In genomic region chr2:189782221-189782671, GRCh38 we compare ENCODE assay signal across 10 cellular contexts. TPM values are rescaled to one million over a fixed set of nuclear protein-coding genes. Genes with fewer than 3 reads are reported as not detected.
A peak's percentile ranks its signal among the peaks of the same experiment; 100 is the strongest.
DNase-seq lines count a peak whose midpoint lies in the region; ATAC-seq, FAIRE-seq and TF ChIP-seq lines count a peak whose summit lies in the region.
"Had no signal": no experiment of that assay in that cellular context is flagged by ENCODE, and none has a peak within 500 bp of the region (broad histone marks: within the 10 kb centered on the region; RNA-seq: fewer than 3 reads in every experiment).

No MANE protein-coding gene starts in this region.

- H2BK15ac ChIP-seq in IMR-90 (ENCODE audit: low read depth, low read length): no peak overlapping the region

- peak overlapping the region; percentile 95 for H3K4me3 Mint-ChIP-seq in activated naive CD8-positive, alpha-beta T cell

- FAIRE-seq in HepG2 (lab: Jason Lieb, UNC): no peak

- CTCF ChIA-PET in IMR-90 (lab: Yijun Ruan, JAX) (no interaction called here), HepG2 (lab: Yijun Ruan, JAX; ENCODE audit: low intra/inter-chr PET ratio, low total read pairs) (no interaction called here)

- POLR2A ChIA-PET in IMR-90 (lab: Charles Lee; ENCODE audit: unreplicated experiment): no interaction called here
- POLR2A ChIA-PET in HepG2 (lab: Yijun Ruan, JAX): interaction anchor here (1.7 kb wide), 1 partner anchor 19 kb away, joined by 7 read pairs; the partner anchor contains the start of gene OSGEPL1

- H3K4me2 ChIP-seq in IMR-90 (ENCODE audit: low read depth, low read length) (peak overlapping the region; percentile 41), HepG2 (ENCODE audit: low read depth, low read length) (peak overlapping the region; percentile 84)

- no peak for TF ChIP-seq RAD21 in IMR-90 (IDR thresholded peaks at IDR 0.05; ENCODE audit: low read length)
- TF ChIP-seq RAD21 in HepG2 (CRISPR knock-in tag; IDR thresholded peaks at IDR 0.05): no peak

- no peak for ATAC-seq in IMR-90 (ENCODE audit: low read depth)
- no peak for ATAC-seq in HepG2
- ATAC-seq in activated CD4-positive, CD25-positive, alpha-beta regulatory T cell treated with anti-CD3 and anti-CD28 coated beads, Interleukin-2, amount 50 U/mL, for 24 hours: no peak
- no peak for ATAC-seq in HG03095 (IDR thresholded peaks at IDR 0.05; ENCODE audit: unreplicated experiment)
- no peak for ATAC-seq in GM19023 (IDR thresholded peaks at IDR 0.05; ENCODE audit: unreplicated experiment)

- H2BK5ac ChIP-seq in IMR-90 (ENCODE audit: low read depth, low read length, poor library complexity, severe bottlenecking): no peak overlapping the region

- no peak overlapping the region for H3K4me3 ChIP-seq in IMR-90 (ENCODE audit: insufficient read depth, low read depth, low read length)
- peak overlapping the region; percentile 79 to 83 (median 81) for H3K4me3 ChIP-seq in HepG2 (replicated peaks in 1 of 3; ENCODE audit: insufficient read depth in 1 of 3, low read depth in 2 of 3, low read length in 3 of 3)

- H3K23ac ChIP-seq in IMR-90 (ENCODE audit: low read depth, low read length): no peak overlapping the region

- TF ChIP-seq CTCF in IMR-90 (conservative IDR thresholded peaks at IDR 0.05; ENCODE audit: low read depth, low read length) (no peak), HepG2 (CRISPR knock-in tag; IDR thresholded peaks at IDR 0.05) (no peak)

- peak overlapping the region; percentile 52; the same call in 1 of the 2 replicates for H3K9ac ChIP-seq in IMR-90 (ENCODE audit: low read depth, low read length)
- H3K9ac ChIP-seq in HepG2 (ENCODE audit: insufficient read depth, low read depth, low read length): peak overlapping the region; percentile 96; the same call in 1 of the 2 replicates

- H3K18ac ChIP-seq in IMR-90 (ENCODE audit: low read depth, low read length): no peak overlapping the region

- peaks cover 4% of the 10 kb centered on the region; the same call in 1 of the 2 replicates for H3K4me1 ChIP-seq in IMR-90 (ENCODE audit: control insufficient read depth, insufficient read depth, low read length)
- peaks cover 31% of the 10 kb centered on the region for H3K4me1 ChIP-seq in HepG2 (ENCODE audit: insufficient read depth, low read length)

- no peak overlapping the region for H2BK120ac ChIP-seq in IMR-90 (ENCODE audit: low read depth, low read length)

- no peak overlapping the region for H3K4ac ChIP-seq in IMR-90 (ENCODE audit: low read depth, low read length)

- no peaks in the 10 kb centered on the region for H3K27me3 ChIP-seq in IMR-90 (ENCODE audit: control insufficient read depth, insufficient read depth, low read length)
- no peaks in the 10 kb centered on the region; a peak in 1 of 5 replicates for H3K27me3 ChIP-seq in HepG2 (ENCODE audit: control insufficient read depth in 1 of 2, insufficient read depth in 2 of 2, low read length in 2 of 2)

- H3K9me1 ChIP-seq in IMR-90 (ENCODE audit: insufficient read depth, low read length): no peaks in the 10 kb centered on the region; the same call in 1 of the 2 replicates

- no peak for TF ChIP-seq EP300 in HepG2 (IDR thresholded peaks at IDR 0.05; ENCODE audit: low read depth in 2 of 2, low read length in 2 of 2)
- no peak for TF ChIP-seq EP300 in HepG2 (CRISPR knock-in tag; IDR thresholded peaks at IDR 0.05; ENCODE audit: borderline replicate concordance)

- H3K14ac ChIP-seq in IMR-90 (replicated peaks; ENCODE audit: low read depth, low read length): peak overlapping the region; percentile 37; the same call in 1 of the 2 replicates

- no peak overlapping the region for H2BK20ac ChIP-seq in IMR-90 (ENCODE audit: low read depth, low read length)

- H4K8ac ChIP-seq in IMR-90 (ENCODE audit: low read depth in 2 of 2, low read length in 2 of 2): no peak overlapping the region

- H3K36me3 ChIP-seq in IMR-90 (ENCODE audit: control insufficient read depth, insufficient read depth, low read length) (peaks cover 14% of the 10 kb centered on the region), HepG2 (replicated peaks in 1 of 2; ENCODE audit: control insufficient read depth in 1 of 2, insufficient read depth in 2 of 2, low read length in 2 of 2) (peaks cover 12 to 31% of the 10 kb centered on the region in 2 experiments)

- dilution Hi-C loops in IMR-90 (cut with HindIII; ENCODE audit: low sequenced_read_pairs, unreplicated experiment): no loop called here

- BruUV-seq in IMR-90 (replicated peaks; lab: Mats Ljungman, UMichigan) (no TSS peak), HepG2 (replicated peaks; lab: Mats Ljungman, UMichigan) (no TSS peak)

- no peak overlapping the region for H4K91ac ChIP-seq in IMR-90 (ENCODE audit: insufficient read depth, low read depth, low read length)

- H4K5ac ChIP-seq in IMR-90 (ENCODE audit: low read depth, low read length): no peak overlapping the region

- no peak overlapping the region for H2AK9ac ChIP-seq in IMR-90 (replicated peaks; ENCODE audit: low read depth, low read length, poor library complexity)

- H3K9me3 ChIP-seq in IMR-90 (ENCODE audit: control insufficient read depth, insufficient read depth, low read length): no peaks in the 10 kb centered on the region
- no peaks in the 10 kb centered on the region for H3K9me3 ChIP-seq in HepG2 (ENCODE audit: low read length)

- no peak for TF ChIP-seq POLR2A in IMR-90 (IDR thresholded peaks at IDR 0.05; ENCODE audit: low read depth, low read length)
- no peak for TF ChIP-seq POLR2A in HepG2 (IDR thresholded peaks at IDR 0.05; ENCODE audit: insufficient read depth in 1 of 2, low read depth in 2 of 2, low read length in 2 of 2)

- in situ Hi-C loops in IMR-90 (cut with MboI; ENCODE audit: low sequenced_read_pairs): no loop called here
- in situ Hi-C loops in HepG2 (cut with HindIII; ENCODE audit: extremely low pct_ligation_motif_present, low pct_unique_long_range_greater_than_20kb): no loop called here

- intact Hi-C loops in IMR-90 (cut with micrococcal nuclease) (loop anchor here (10.0 kb wide), 1 partner anchor 533 kb away; the partner anchor contains the start of gene HIBCH), HepG2 (cut with micrococcal nuclease; ENCODE audit: unreplicated experiment) (loop anchor here (5.0 kb wide), 1 partner anchor 340 kb away; the partner anchor contains the start of gene WDR75)

- no peak overlapping the region for H2AK5ac ChIP-seq in IMR-90 (ENCODE audit: low read depth, low read length)

- H3K79me1 ChIP-seq in IMR-90 (ENCODE audit: low read depth in 1 of 2, low read length in 2 of 2): peaks cover 28 to 47% of the 10 kb centered on the region in 2 experiments

- H4K20me1 ChIP-seq in IMR-90 (ENCODE audit: insufficient read depth, low read length): peaks cover 3% of the 10 kb centered on the region
- no peaks in the 10 kb centered on the region; the same call in 1 of the 2 replicates for H4K20me1 ChIP-seq in HepG2 (ENCODE audit: insufficient read depth, low read length)

- peaks cover 63% of the 10 kb centered on the region for H3K4me1 Mint-ChIP-seq in activated naive CD8-positive, alpha-beta T cell (ENCODE audit: low read depth)

- H3K27me3 Mint-ChIP-seq in activated naive CD8-positive, alpha-beta T cell: no peaks in the 10 kb centered on the region

- H3K27ac ChIP-seq in IMR-90 (ENCODE audit: insufficient read depth, low read length): peak overlapping the region; percentile 36; the same call in 1 of the 2 replicates
- H3K27ac ChIP-seq in HepG2 (ENCODE audit: extremely low read length, insufficient read depth, low read length): peak overlapping the region; percentile 94
- no peak overlapping the region for H3K27ac ChIP-seq in caudate nucleus (ENCODE audit: low read depth, low read length)

- DNase-seq in AML-193 (lab: John Stamatoyannopoulos, UW) (peak; percentile 82 to 87), IMR-90 (peak; percentile 29), HepG2 (ENCODE audit: low spot score) (peak; percentile 74), caudate nucleus (lab: John Stamatoyannopoulos, UW) (no peak)
- DNase-seq: anterior cingulate cortex, NCI-H1436 treated with DMSO at 0.1 percent for 48 hours had no signal

- WGBS in IMR-90 (ENCODE audit: extremely low coverage in 2 of 2, insufficient read length in 1 of 2), 2 experiments: no CpG with 5 or more reads among the region's 4 CpGs
- WGBS in HepG2 (ENCODE audit: low lambda C conversion rate): 40% methylated on average over 4 of the region's 4 CpGs

- H3K27ac Mint-ChIP-seq in activated naive CD8-positive, alpha-beta T cell: peak overlapping the region; percentile 56

- peaks cover 20% of the 10 kb centered on the region for H3K36me3 Mint-ChIP-seq in activated naive CD8-positive, alpha-beta T cell

- H2AFZ ChIP-seq in IMR-90 (replicated peaks; ENCODE audit: low read length, poor library complexity) (no peak overlapping the region), HepG2 (ENCODE audit: low read length) (no peak overlapping the region)

- peaks cover 53% of the 10 kb centered on the region for H3K79me2 ChIP-seq in HepG2 (ENCODE audit: insufficient read depth, low read length)

- no peak overlapping the region for H3K56ac ChIP-seq in IMR-90 (ENCODE audit: extremely low read depth, insufficient read depth, low read length)

- no peaks in the 10 kb centered on the region for H3K9me3 Mint-ChIP-seq in activated naive CD8-positive, alpha-beta T cell (ENCODE audit: low read depth)

RNA-seq across cellular contexts. Expression of gene ORMDL1, which starts 1.9 kb away (rescaled TPM):
- total RNA-seq in IMR-90 (2012; rRNA removed) (35.8 and 39.2 TPM in 2 replicates), HepG2 (2016; rRNA removed; fragmentation: Illumina TruSeq; extraction: Trizol) (29.5 and 67.5 TPM in 2 replicates)
- polyA plus RNA-seq in IMR-90 (2012; rRNA removed) (48.7 and 66.8 TPM in 2 replicates), HepG2 (2011; rRNA removed) (160 and 166 TPM in 2 replicates)
- polyA plus RNA-seq in IMR-90 (2012; cell fraction: cytosol; rRNA removed): 5.4 and 10.2 TPM in 2 replicates
- 49.9 and 616 TPM in 2 replicates for polyA plus RNA-seq in IMR-90 (2012; cell fraction: nucleus; rRNA removed; ENCODE audit: low replicate concordance)
- total RNA-seq in HepG2 (2016; cell fraction: cytosol; rRNA removed; fragmentation: Illumina TruSeq; extraction: Trizol; ENCODE audit: low read depth): 40.7 and 41.5 TPM in 2 replicates
- 31.6 and 68.1 TPM in 2 replicates for total RNA-seq in HepG2 (2016; cell fraction: insoluble cytoplasmic fraction; rRNA removed; fragmentation: Illumina TruSeq; extraction: Trizol)
- total RNA-seq in HepG2 (2016; cell fraction: membrane; rRNA removed; fragmentation: Illumina TruSeq; extraction: Trizol): 60.2 and 61.9 TPM in 2 replicates
- total RNA-seq in HepG2 (2016; cell fraction: nucleus; rRNA removed; fragmentation: Illumina TruSeq; extraction: Trizol): 109 and 139 TPM in 2 replicates
- 21.7 and 32.9 TPM in 2 replicates for polyA plus RNA-seq in HepG2 (2011; cell fraction: cytosol; rRNA removed)
- 486 and 524 TPM in 2 replicates for polyA plus RNA-seq in HepG2 (2011; cell fraction: nucleus; rRNA removed)
- 100.0 and 116 TPM in 2 replicates for polyA plus RNA-seq in HepG2 (2012)
- 60.0 and 71.8 TPM in 2 replicates for polyA plus RNA-seq in HepG2 (2016; cell fraction: cytosol; fragmentation: Illumina TruSeq; extraction: Trizol; ENCODE audit: low read depth)
- 34.8 and 36.0 TPM in 2 replicates for polyA plus RNA-seq in HepG2 (2016; cell fraction: insoluble cytoplasmic fraction; fragmentation: Illumina TruSeq; extraction: Trizol; ENCODE audit: low read depth)
- polyA plus RNA-seq in HepG2 (2016; cell fraction: membrane; fragmentation: Illumina TruSeq; extraction: Trizol; ENCODE audit: low read depth): 64.9 and 65.2 TPM in 2 replicates
- polyA plus RNA-seq in HepG2 (2016; cell fraction: nucleus; fragmentation: Illumina TruSeq; extraction: Trizol; ENCODE audit: insufficient read depth, low read depth): 350 and 353 TPM in 2 replicates
- 22.0 and 25.4 TPM in 2 replicates for polyA minus RNA-seq in HepG2 (2011; rRNA and poly(A)+ RNA removed; ENCODE audit: low replicate concordance)
- polyA minus RNA-seq in HepG2 (2011; cell fraction: cytosol; rRNA and poly(A)+ RNA removed): 12.3 and 13.9 TPM in 2 replicates
- 143 and 163 TPM in 2 replicates for polyA minus RNA-seq in HepG2 (2011; cell fraction: nucleus; rRNA and poly(A)+ RNA removed)

RNA-seq across cellular contexts. Expression of gene PMS1, which starts 2.0 kb away (rescaled TPM):
- total RNA-seq in IMR-90 (2012; rRNA removed): 10.6 and 20.0 TPM in 2 replicates
- polyA plus RNA-seq in IMR-90 (2012; rRNA removed): 7.1 and 8.1 TPM in 2 replicates
- polyA plus RNA-seq in IMR-90 (2012; cell fraction: cytosol; rRNA removed): 0.82 and 1.8 TPM in 2 replicates
- polyA plus RNA-seq in IMR-90 (2012; cell fraction: nucleus; rRNA removed; ENCODE audit: low replicate concordance): 4.4 and 14.7 TPM in 2 replicates
- total RNA-seq in HepG2 (2016; rRNA removed; fragmentation: Illumina TruSeq; extraction: Trizol): 39.0 and 39.9 TPM in 2 replicates
- total RNA-seq in HepG2 (2016; cell fraction: cytosol; rRNA removed; fragmentation: Illumina TruSeq; extraction: Trizol; ENCODE audit: low read depth): 167 and 185 TPM in 2 replicates
- 35.8 and 38.9 TPM in 2 replicates for total RNA-seq in HepG2 (2016; cell fraction: insoluble cytoplasmic fraction; rRNA removed; fragmentation: Illumina TruSeq; extraction: Trizol)
- total RNA-seq in HepG2 (2016; cell fraction: membrane; rRNA removed; fragmentation: Illumina TruSeq; extraction: Trizol): 49.6 and 57.4 TPM in 2 replicates
- total RNA-seq in HepG2 (2016; cell fraction: nucleus; rRNA removed; fragmentation: Illumina TruSeq; extraction: Trizol): 58.7 and 64.6 TPM in 2 replicates
- polyA plus RNA-seq in HepG2 (2011; rRNA removed): 14.5 and 14.6 TPM in 2 replicates
- polyA plus RNA-seq in HepG2 (2011; cell fraction: cytosol; rRNA removed): 4.2 and 5.7 TPM in 2 replicates
- 19.2 and 22.7 TPM in 2 replicates for polyA plus RNA-seq in HepG2 (2011; cell fraction: nucleus; rRNA removed)
- polyA plus RNA-seq in HepG2 (2012): 17.7 and 19.4 TPM in 2 replicates
- 3.0 and 3.6 TPM in 2 replicates for polyA plus RNA-seq in HepG2 (2016; cell fraction: cytosol; fragmentation: Illumina TruSeq; extraction: Trizol; ENCODE audit: low read depth)
- polyA plus RNA-seq in HepG2 (2016; cell fraction: insoluble cytoplasmic fraction; fragmentation: Illumina TruSeq; extraction: Trizol; ENCODE audit: low read depth): 32.8 TPM in 2 replicates
- polyA plus RNA-seq in HepG2 (2016; cell fraction: membrane; fragmentation: Illumina TruSeq; extraction: Trizol; ENCODE audit: low read depth): 5.3 and 6.9 TPM in 2 replicates
- polyA plus RNA-seq in HepG2 (2016; cell fraction: nucleus; fragmentation: Illumina TruSeq; extraction: Trizol; ENCODE audit: insufficient read depth, low read depth): 83.1 and 93.6 TPM in 2 replicates
- polyA minus RNA-seq in HepG2 (2011; rRNA and poly(A)+ RNA removed; ENCODE audit: low replicate concordance): 6.9 and 18.9 TPM in 2 replicates
- polyA minus RNA-seq in HepG2 (2011; cell fraction: cytosol; rRNA and poly(A)+ RNA removed): 12.6 and 23.0 TPM in 2 replicates
- 73.4 and 77.6 TPM in 2 replicates for polyA minus RNA-seq in HepG2 (2011; cell fraction: nucleus; rRNA and poly(A)+ RNA removed)

RNA-seq across cellular contexts. Expression of gene OSGEPL1, which starts 19.7 kb away (rescaled TPM):
- total RNA-seq in IMR-90 (2012; rRNA removed) (6.8 and 8.3 TPM in 2 replicates), HepG2 (2016; rRNA removed; fragmentation: Illumina TruSeq; extraction: Trizol) (10.2 and 11.1 TPM in 2 replicates)
- polyA plus RNA-seq in IMR-90 (2012; rRNA removed) (4.1 and 5.0 TPM in 2 replicates), HepG2 (2011; rRNA removed) (9.2 and 10.8 TPM in 2 replicates)
- 0.80 and 0.81 TPM in 2 replicates for polyA plus RNA-seq in IMR-90 (2012; cell fraction: cytosol; rRNA removed)
- 0.78 and 6.1 TPM in 2 replicates for polyA plus RNA-seq in IMR-90 (2012; cell fraction: nucleus; rRNA removed; ENCODE audit: low replicate concordance)
- 2.1 and 3.3 TPM in 2 replicates for total RNA-seq in HepG2 (2016; cell fraction: cytosol; rRNA removed; fragmentation: Illumina TruSeq; extraction: Trizol; ENCODE audit: low read depth)
- 9.7 TPM in 2 replicates for total RNA-seq in HepG2 (2016; cell fraction: insoluble cytoplasmic fraction; rRNA removed; fragmentation: Illumina TruSeq; extraction: Trizol)
- 4.5 and 5.0 TPM in 2 replicates for total RNA-seq in HepG2 (2016; cell fraction: membrane; rRNA removed; fragmentation: Illumina TruSeq; extraction: Trizol)
- 13.2 and 13.4 TPM in 2 replicates for total RNA-seq in HepG2 (2016; cell fraction: nucleus; rRNA removed; fragmentation: Illumina TruSeq; extraction: Trizol)
- polyA plus RNA-seq in HepG2 (2011; cell fraction: cytosol; rRNA removed): 3.0 and 4.8 TPM in 2 replicates
- polyA plus RNA-seq in HepG2 (2011; cell fraction: nucleus; rRNA removed): 8.5 and 9.2 TPM in 2 replicates
- polyA plus RNA-seq in HepG2 (2012): 6.6 and 9.1 TPM in 2 replicates
- 0.95 and 1.2 TPM in 2 replicates for polyA plus RNA-seq in HepG2 (2016; cell fraction: cytosol; fragmentation: Illumina TruSeq; extraction: Trizol; ENCODE audit: low read depth)
- 6.3 and 7.1 TPM in 2 replicates for polyA plus RNA-seq in HepG2 (2016; cell fraction: insoluble cytoplasmic fraction; fragmentation: Illumina TruSeq; extraction: Trizol; ENCODE audit: low read depth)
- polyA plus RNA-seq in HepG2 (2016; cell fraction: membrane; fragmentation: Illumina TruSeq; extraction: Trizol; ENCODE audit: low read depth): 1.4 and 2.4 TPM in 2 replicates
- 10.9 and 12.4 TPM in 2 replicates for polyA plus RNA-seq in HepG2 (2016; cell fraction: nucleus; fragmentation: Illumina TruSeq; extraction: Trizol; ENCODE audit: insufficient read depth, low read depth)
- 5.9 and 6.3 TPM in 2 replicates for polyA minus RNA-seq in HepG2 (2011; rRNA and poly(A)+ RNA removed; ENCODE audit: low replicate concordance)
- 3.8 TPM in 2 replicates for polyA minus RNA-seq in HepG2 (2011; cell fraction: cytosol; rRNA and poly(A)+ RNA removed)
- polyA minus RNA-seq in HepG2 (2011; cell fraction: nucleus; rRNA and poly(A)+ RNA removed): 32.2 and 36.7 TPM in 2 replicates

Comparison
In these comparisons a context has a peak if more than half of its experiments do, and no peak if none do; other contexts are left out.
1. DNase-seq: peak in AML-193 (2 of 2), IMR-90 (single experiment) and HepG2 (single experiment); none in caudate nucleus (0 of 61).